Comparison of ENCODE assay signal across 8 cellular contexts in the genomic region with DNA sequence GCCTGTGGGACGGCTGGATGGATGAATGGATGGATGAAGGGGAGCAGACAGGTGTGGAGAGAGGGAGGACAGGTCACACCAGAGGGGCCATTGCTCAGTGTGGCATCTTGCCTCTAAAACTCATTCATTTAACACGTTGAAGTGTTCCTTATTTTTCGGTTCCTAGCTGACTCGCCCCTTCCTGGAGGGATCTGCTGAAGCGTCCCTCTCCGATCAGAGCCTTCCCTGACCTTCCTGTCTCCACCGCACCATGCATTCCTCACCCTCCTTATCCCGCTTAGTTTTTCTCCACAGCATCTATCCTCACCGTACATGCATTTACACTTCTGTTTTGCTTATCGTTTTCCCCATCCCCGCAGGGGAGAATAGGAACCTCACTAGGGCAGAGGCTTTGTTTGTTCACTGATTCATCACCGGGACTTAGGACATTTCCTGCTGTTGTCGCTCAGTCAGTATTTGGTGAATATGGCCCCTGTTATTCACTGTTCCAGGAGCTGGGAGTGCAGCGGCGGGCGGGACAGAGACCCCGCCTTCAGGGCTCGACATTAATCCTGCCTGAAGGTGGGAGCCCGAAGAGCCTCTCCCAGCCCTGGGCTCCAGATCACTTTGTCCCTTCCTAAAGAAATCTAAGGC. TPM values are rescaled to one million over a fixed set of nuclear protein-coding genes. Genes with fewer than 3 reads are reported as not detected.
DNase-seq lines count a peak whose midpoint lies in the region; ATAC-seq, FAIRE-seq and TF ChIP-seq lines count a peak whose summit lies in the region.

No MANE protein-coding gene starts in this region.

- H3K9me3 ChIP-seq in WERI-Rb-1 (ENCODE audit: severe bottlenecking) (no peaks in the 10 kb centered on the region), gastrocnemius medialis (no peaks in the 10 kb centered on the region)

- no peak for TF ChIP-seq CTCF in HL-60 (IDR thresholded peaks at IDR 0.05; ENCODE audit: insufficient read depth, low read length)
- no peak for TF ChIP-seq CTCF in WERI-Rb-1 (IDR thresholded peaks at IDR 0.05; ENCODE audit: low read depth, low read length)
- TF ChIP-seq CTCF in gastrocnemius medialis (IDR thresholded peaks at IDR 0.05 in 4 of 5, conservative IDR thresholded peaks at IDR 0.05 in 1 of 5): no peak

- H3K27me3 ChIP-seq in HL-60 (ENCODE audit: insufficient read depth, poor library complexity, severe bottlenecking) (no peaks in the 10 kb centered on the region), WERI-Rb-1 (ENCODE audit: insufficient read depth, low read depth, severe bottlenecking) (no peaks in the 10 kb centered on the region), gastrocnemius medialis (no peaks in the 10 kb centered on the region)

- H3K4me1 ChIP-seq in gastrocnemius medialis: peaks cover 3 to 4% of the 10 kb centered on the region in 2 donors

- H3K27ac ChIP-seq in HL-60 (replicated peaks): peak overlapping the region; percentile 89
- no peak overlapping the region; the same call in 1 of the 2 replicates for H3K27ac ChIP-seq in WERI-Rb-1
- H3K27ac ChIP-seq in gastrocnemius medialis: peak overlapping the region; percentile 92 to 95 (median 94)

- no peak for FAIRE-seq in GM12892 (lab: Jason Lieb, UNC)

- ATAC-seq in GM19397 (IDR thresholded peaks at IDR 0.05; ENCODE audit: unreplicated experiment) (peak; percentile 18), gastrocnemius medialis (peak; percentile 26 to 30)

- no peaks in the 10 kb centered on the region for H3K36me3 ChIP-seq in WERI-Rb-1
- no peaks in the 10 kb centered on the region for H3K36me3 ChIP-seq in gastrocnemius medialis

- TF ChIP-seq POLR2A in gastrocnemius medialis (IDR thresholded peaks at IDR 0.05): no peak
- no peak for TF ChIP-seq POLR2A in GM12892 (IDR thresholded peaks at IDR 0.05; ENCODE audit: low read depth, low read length)

- H3K4me3 ChIP-seq in HL-60 (replicated peaks; ENCODE audit: insufficient read depth, low read length): peak overlapping the region; percentile 75
- peak overlapping the region; percentile 94 for H3K4me3 ChIP-seq in WERI-Rb-1 (ENCODE audit: low read depth, low read length)
- peak overlapping the region; percentile 80 to 98 (median 87) for H3K4me3 ChIP-seq in gastrocnemius medialis

- intact Hi-C loops in gastrocnemius medialis (cut with DNase I; ENCODE audit: low total_unique reads): loop anchor here (1.0 to 10.0 kb wide), 4 partner anchors 80 to 728 kb away; a partner anchor contains a TSS

- in situ Hi-C loops in gastrocnemius medialis (cut with MboI; ENCODE audit: low sequenced_read_pairs in 4 of 4): loop anchor here (5.0 to 25.0 kb wide), 6 partner anchors 80 to 578 kb away; a partner anchor contains a TSS

- peak; percentile 84 to 88 for DNase-seq in AML-193 (lab: John Stamatoyannopoulos, UW)
- peak; percentile 56 to 67 for DNase-seq in HL-60 (ENCODE audit: low read depth in 1 of 2, low spot score in 1 of 2)
- no peak for DNase-seq in WERI-Rb-1
- peak; percentile 56 for DNase-seq in glomerular endothelial cell (ENCODE audit: extremely low read depth, low read depth, low spot score)
- no peak for DNase-seq in gastrocnemius medialis
- DNase-seq in stimulated activated CD4-positive, alpha-beta T cell treated with anti-CD3 and anti-CD28 coated beads, Interleukin-4, amount 100 ng/mL, for 24 hours: no peak
- no peak for DNase-seq in GM12892 (ENCODE audit: insufficient read length)

RNA-seq across cellular contexts. Expression of a gene that starts 32.0 kb away (rescaled TPM):
- total RNA-seq in glomerular endothelial cell (0.06 and 0.58 TPM in 2 replicates), gastrocnemius medialis (not detected)
- not detected for polyA plus RNA-seq in GM12892 (2012; ENCODE audit: missing spikeins)

RNA-seq across cellular contexts. Expression of a gene that starts 32.0 kb away (rescaled TPM):
- total RNA-seq in glomerular endothelial cell (0.78 TPM in 1 of 2 replicates, not detected in the other), gastrocnemius medialis (not detected)
- polyA plus RNA-seq in GM12892 (2012; ENCODE audit: missing spikeins): not detected

Comparison
In these comparisons a context has a peak if more than half of its experiments do, and no peak if none do; other contexts are left out.
1. DNase-seq: peak in AML-193 (2 of 2), HL-60 (2 of 2) and glomerular endothelial cell (single experiment); none in WERI-Rb-1 (single experiment), gastrocnemius medialis (0 of 2), stimulated activated CD4-positive, alpha-beta T cell treated with anti-CD3 and anti-CD28 coated beads, Interleukin-4, amount 100 ng/mL, for 24 hours (single experiment) and GM12892 (single experiment).
2. Peak in every context shown above with its lines, with median percentiles within 50 percentile points of each other: H3K4me3 ChIP-seq.